31 cellular contexts compared by ENCODE assay signal in genomic region chr10:81303656-81304055, GRCh38.
"Had no signal": no experiment of that assay in that cellular context is flagged by ENCODE, and none has a peak within 500 bp of the region (broad histone marks: within the 10 kb centered on the region; RNA-seq: fewer than 3 reads in every experiment).

No MANE protein-coding gene starts in this region.

- H3K4me1 Mint-ChIP-seq: immature natural killer cell; memory B cell; naive thymus-derived CD8-positive, alpha-beta T cell; nephron; neural crest cell; stimulated activated naive B cell treated with anti-CD40 and anti-IgM and Interleukin-4, amounts not matched to agents 10 μg/mL and 1 μg/mL and 100 μg/mL, for 72 hours had no signal

- H3K4me3 ChIP-seq: left lung, lung, pancreas, prostate gland, skin epidermis, stomach, testis, thyroid gland, transverse colon, upper lobe of left lung, vagina had no signal

- FAIRE-seq: islet of Langerhans, kidney, pancreas had no signal

- H3K27me3 ChIP-seq: left lung, pancreas, stomach, testis, thyroid gland, transverse colon, upper lobe of left lung, vagina had no signal

- H3K9me3 ChIP-seq: pancreas, prostate gland, testis, thyroid gland, transverse colon, vagina had no signal

- H3K4me3 Mint-ChIP-seq: immature natural killer cell; memory B cell; naive thymus-derived CD8-positive, alpha-beta T cell; nephron; neural crest cell; stimulated activated naive B cell treated with anti-CD40 and anti-IgM and Interleukin-4, amounts not matched to agents 10 μg/mL and 1 μg/mL and 100 μg/mL, for 72 hours had no signal

- H3K27ac Mint-ChIP-seq: immature natural killer cell; memory B cell; naive thymus-derived CD8-positive, alpha-beta T cell; nephron; stimulated activated naive B cell treated with anti-CD40 and anti-IgM and Interleukin-4, amounts not matched to agents 10 μg/mL and 1 μg/mL and 100 μg/mL, for 72 hours had no signal

- H3K36me3 ChIP-seq: left lung, pancreas, prostate gland, stomach, thyroid gland, transverse colon, upper lobe of left lung, vagina had no signal

- H3K9me3 Mint-ChIP-seq: nephron had no signal

- H3K36me3 Mint-ChIP-seq: memory B cell; naive thymus-derived CD8-positive, alpha-beta T cell; stimulated activated naive B cell treated with anti-CD40 and anti-IgM and Interleukin-4, amounts not matched to agents 10 μg/mL and 1 μg/mL and 100 μg/mL, for 72 hours had no signal

- H3K27ac ChIP-seq: left lung, pancreas, prostate gland, skin epidermis, stomach, testis, thyroid gland, transverse colon, upper lobe of left lung, vagina had no signal

- DNase-seq: hypothalamus; immature natural killer cell; kidney; left colon; left lung; naive thymus-derived CD8-positive, alpha-beta T cell; nucleus accumbens; pancreas; posterior cingulate gyrus; retina; right cardiac atrium; stimulated activated CD4-positive, alpha-beta T cell treated with anti-CD3 and anti-CD28 coated beads, Interleukin-12 subunit alpha, Interleukin-12 subunit beta, amount 100 ng/mL, for 4 hours; stimulated activated CD4-positive, alpha-beta T cell treated with anti-CD3 and anti-CD28 coated beads, Interleukin-15, amount 100 ng/mL, for 24 hours; stimulated activated CD4-positive, alpha-beta T cell treated with anti-CD3 and anti-CD28 coated beads, Interleukin-2, amount 100 ng/mL, for 24 hours; stimulated activated CD4-positive, alpha-beta T cell treated with anti-CD3 and anti-CD28 coated beads, Interleukin-4, amount 100 ng/mL, for 1 hour; stimulated activated naive B cell treated with anti-CD40 and anti-IgM and Interleukin-4, amounts not matched to agents 10 μg/mL and 1 μg/mL and 100 μg/mL, for 72 hours; stimulated activated naive CD8-positive, alpha-beta T cell treated with anti-CD3 and anti-CD28 coated beads, Interleukin-15, Interleukin-2, amounts not matched to agents 100 U/mL and 50 U/mL, for 24 hours; stomach; testis; thyroid gland; transverse colon; upper lobe of left lung had no signal

- H3K4me1 ChIP-seq: left lung, pancreas, prostate gland, stomach, testis, thyroid gland, transverse colon, upper lobe of left lung, vagina had no signal

- H3K27me3 Mint-ChIP-seq: memory B cell; stimulated activated naive B cell treated with anti-CD40 and anti-IgM and Interleukin-4, amounts not matched to agents 10 μg/mL and 1 μg/mL and 100 μg/mL, for 72 hours had no signal

- ATAC-seq: left colon; left lung; naive thymus-derived CD8-positive, alpha-beta T cell; pancreas; right cardiac atrium; sciatic nerve; stimulated activated naive B cell treated with anti-CD40 and anti-IgM and Interleukin-4, amounts not matched to agents 10 μg/mL and 1 μg/mL and 100 μg/mL, for 72 hours; stimulated activated naive CD8-positive, alpha-beta T cell treated with anti-CD3 and anti-CD28 coated beads, Interleukin-15, Interleukin-2, amounts not matched to agents 100 U/mL and 50 U/mL, for 24 hours had no signal
